Comparison of ENCODE assay signal across 7 cellular contexts in genomic region chr11:69093106-69093505, GRCh38.
"Had no signal": no experiment of that assay in that cellular context is flagged by ENCODE, and none has a peak within 500 bp of the region (broad histone marks: within the 10 kb centered on the region; RNA-seq: fewer than 3 reads in every experiment).

No MANE protein-coding gene starts in this region.

- H3K27me3 Mint-ChIP-seq: IgD-negative memory B cell had no signal

- H3K4me3 Mint-ChIP-seq: IgD-negative memory B cell had no signal

- H3K9ac ChIP-seq: GM23248 had no signal

- H3K9me3 ChIP-seq: HAP-1 had no signal

- H3K27ac ChIP-seq: GM23248 had no signal

- FAIRE-seq: HepG2 had no signal

- H3K27ac Mint-ChIP-seq: IgD-negative memory B cell had no signal

- H3K4me3 ChIP-seq: GM23248, HAP-1 had no signal

- H3K4me1 ChIP-seq: HAP-1 had no signal

- H2AFZ ChIP-seq: GM23248 had no signal

- DNase-seq: GM23248, GOT3, H7, KG1 had no signal
